Comparison of ENCODE assay signal across 11 cellular contexts in genomic region chr5:78611161-78611605, GRCh38. TPM values are rescaled to one million over a fixed set of nuclear protein-coding genes. Genes with fewer than 3 reads are reported as not detected.
A peak's percentile ranks its signal among the peaks of the same experiment; 100 is the strongest.
DNase-seq lines count a peak whose midpoint lies in the region; ATAC-seq, FAIRE-seq and TF ChIP-seq lines count a peak whose summit lies in the region.
"Had no signal": no experiment of that assay in that cellular context is flagged by ENCODE, and none has a peak within 500 bp of the region (broad histone marks: within the 10 kb centered on the region; RNA-seq: fewer than 3 reads in every experiment).

No MANE protein-coding gene starts in this region.

- peak overlapping the region; percentile 38; the same call in 1 of the 2 replicates for H3K18ac ChIP-seq in H1 (ENCODE audit: extremely low read depth, low read length)

- TF ChIP-seq CTCF in H1 (IDR thresholded peaks at IDR 0.05; ENCODE audit: control extremely low read depth in 1 of 3, insufficient read depth in 1 of 3, low read depth in 1 of 3, low read length in 3 of 3), result no peak
- TF ChIP-seq CTCF in left lung (IDR thresholded peaks at IDR 0.05), result no peak
- no peak for TF ChIP-seq CTCF in thoracic aorta (IDR thresholded peaks at IDR 0.05)
- TF ChIP-seq CTCF in WERI-Rb-1 (IDR thresholded peaks at IDR 0.05; ENCODE audit: low read depth, low read length), result no peak

- H3K4me3 Mint-ChIP-seq in stimulated activated naive B cell treated with anti-CD40 and anti-IgM and Interleukin-4, amounts not matched to agents 10 μg/mL and 1 μg/mL and 100 μg/mL, for 72 hours, result no peak overlapping the region
- H3K4me3 Mint-ChIP-seq: immature natural killer cell; T-helper 2 cell treated with Interferon-gamma antibody and Interleukin-4, amounts not matched to agents 5 μg/mL and 100 μg/mL, for 36 hours had no signal

- 0 out of 3 replicates have a peak, but pooled peaks of 1 of the 2 experiments have one; percentile 21 for TF ChIP-seq POLR2A in H1 (IDR thresholded peaks at IDR 0.05; ENCODE audit: control extremely low read depth in 1 of 2, low read depth in 2 of 2, low read length in 2 of 2)

- H3K9ac ChIP-seq in HUES64 (ENCODE audit: low read depth, low read length) (no peak overlapping the region), H1 (replicated peaks in 1 of 4; ENCODE audit: extremely low read depth in 1 of 4, low read depth in 3 of 4, low read length in 3 of 4) (no peak overlapping the region)

- peaks cover 0 to 4% of the 10 kb centered on the region in 2 experiments for H4K20me1 ChIP-seq in H1 (replicated peaks in 1 of 2; ENCODE audit: control insufficient read depth in 1 of 2, insufficient read depth in 2 of 2, low read length in 2 of 2)

- H3K9me3 Mint-ChIP-seq in stimulated activated naive B cell treated with anti-CD40 and anti-IgM and Interleukin-4, amounts not matched to agents 10 μg/mL and 1 μg/mL and 100 μg/mL, for 72 hours, result no peaks in the 10 kb centered on the region
- H3K9me3 Mint-ChIP-seq: immature natural killer cell; T-helper 2 cell treated with Interferon-gamma antibody and Interleukin-4, amounts not matched to agents 5 μg/mL and 100 μg/mL, for 36 hours had no signal

- H3K36me3 ChIP-seq in HUES64 (ENCODE audit: insufficient read depth, low read length) (peaks cover 4% of the 10 kb centered on the region; the same call in 1 of the 2 replicates), H1 (ENCODE audit: control insufficient read depth in 2 of 4, insufficient read depth in 4 of 4, low read length in 3 of 4) (no peaks in the 10 kb centered on the region; a peak in 4 of 8 replicates), left lung (no peaks in the 10 kb centered on the region), thoracic aorta (peaks cover under 1% of the 10 kb centered on the region), WERI-Rb-1 (no peaks in the 10 kb centered on the region; the same call in none of the 2 replicates)

- peak overlapping the region; percentile 7 to 47; a peak in 3 of 4 replicates for H3K4me2 ChIP-seq in H1 (ENCODE audit: insufficient read depth in 1 of 2, low read depth in 2 of 2, low read length in 2 of 2)

- H4K5ac ChIP-seq in H1 (ENCODE audit: insufficient read length, low read depth, low read length), result no peak overlapping the region

- CTCF ChIA-PET in H1 (lab: Charles Lee; ENCODE audit: partially characterized antibody), result interaction anchor here (0.6 to 1.4 kb wide), 8 partner anchors 11 to 1472 kb away, joined by 3 to 6 read pairs (median 4); no protein-coding TSS in a partner anchor

- H3K4ac ChIP-seq in H1 (replicated peaks; ENCODE audit: insufficient read length, low read depth, low read length), result no peak overlapping the region

- H2BK5ac ChIP-seq in H1 (ENCODE audit: low read depth, low read length), result peak overlapping the region; percentile 75

- no peak overlapping the region for H3K4me3 ChIP-seq in HUES64 (ENCODE audit: low read length)
- H3K4me3 ChIP-seq in H1 (ENCODE audit: extremely low read depth in 1 of 4, insufficient read depth in 2 of 4, low read depth in 3 of 4, low read length in 4 of 4), result no peak overlapping the region
- H3K4me3 ChIP-seq in left lung, result no peak overlapping the region
- no peak overlapping the region for H3K4me3 ChIP-seq in thoracic aorta
- no peak overlapping the region for H3K4me3 ChIP-seq in WERI-Rb-1 (ENCODE audit: low read depth, low read length)

- H2BK15ac ChIP-seq in H1 (ENCODE audit: low read length), result no peak overlapping the region

- TF ChIP-seq EP300 in H1 (IDR thresholded peaks at IDR 0.05; ENCODE audit: borderline replicate concordance in 1 of 2, low read depth in 2 of 2, low read length in 2 of 2), result peak in 1 of 2 experiments; percentile 77; a peak in 1 of 3 replicates

- peaks cover 0 to 4% of the 10 kb centered on the region in 2 donors for H3K4me1 Mint-ChIP-seq in stimulated activated naive B cell treated with anti-CD40 and anti-IgM and Interleukin-4, amounts not matched to agents 10 μg/mL and 1 μg/mL and 100 μg/mL, for 72 hours
- H3K4me1 Mint-ChIP-seq: immature natural killer cell had no signal

- H2BK120ac ChIP-seq in H1 (replicated peaks; ENCODE audit: low read depth, low read length), result no peak overlapping the region

- no peak overlapping the region for H2AFZ ChIP-seq in H1 (ENCODE audit: low read length)

- no peak overlapping the region; the same call in 1 of the 2 replicates for H2AK5ac ChIP-seq in H1 (ENCODE audit: low read depth, low read length)

- no peak overlapping the region for H4K8ac ChIP-seq in H1 (ENCODE audit: extremely low read depth, insufficient read depth, low read length)

- H3K27ac Mint-ChIP-seq in stimulated activated naive B cell treated with anti-CD40 and anti-IgM and Interleukin-4, amounts not matched to agents 10 μg/mL and 1 μg/mL and 100 μg/mL, for 72 hours, result no peak overlapping the region
- H3K27ac Mint-ChIP-seq: immature natural killer cell; T-helper 2 cell treated with Interferon-gamma antibody and Interleukin-4, amounts not matched to agents 5 μg/mL and 100 μg/mL, for 36 hours had no signal

- no peak overlapping the region for H4K91ac ChIP-seq in H1 (replicated peaks; ENCODE audit: insufficient read length, low read length)

- peak; percentile 93 for FAIRE-seq in H1 (lab: Jason Lieb, UNC)

- H3K4me1 ChIP-seq in HUES64 (ENCODE audit: insufficient read depth, low read length) (peaks cover 13% of the 10 kb centered on the region), H1 (replicated peaks in 1 of 4; ENCODE audit: control insufficient read depth in 3 of 4, insufficient read depth in 4 of 4, low read length in 3 of 4) (peaks cover 8 to 24% (median 9%) of the 10 kb centered on the region in 4 experiments), left lung (no peaks in the 10 kb centered on the region), thoracic aorta (ENCODE audit: control insufficient read depth in 1 of 2, low read depth in 2 of 2) (peaks cover 9 to 48% of the 10 kb centered on the region in 2 donors)

- H3K23me2 ChIP-seq in H1 (ENCODE audit: low read depth, low read length), result no peaks in the 10 kb centered on the region

- H3K9me3 ChIP-seq in HUES64 (ENCODE audit: insufficient read depth, low read depth, low read length), result no peaks in the 10 kb centered on the region
- H3K9me3 ChIP-seq in H1 (ENCODE audit: insufficient read depth in 2 of 2, low read depth in 1 of 2, low read length in 1 of 2), result no peaks in the 10 kb centered on the region
- H3K9me3 ChIP-seq in left lung, result no peaks in the 10 kb centered on the region
- no peaks in the 10 kb centered on the region for H3K9me3 ChIP-seq in thoracic aorta
- no peaks in the 10 kb centered on the region for H3K9me3 ChIP-seq in WERI-Rb-1 (ENCODE audit: severe bottlenecking)

- no peak overlapping the region for H3K14ac ChIP-seq in H1 (ENCODE audit: insufficient read length)

- DNase-seq in H1 (ENCODE audit: low read depth in 1 of 2, low spot score in 2 of 2) (peak; percentile 10 to 70), left lung (no peak), thoracic aorta (ENCODE audit: low spot score) (no peak), NCI-H2081 treated with DMSO at 0.1 percent for 48 hours (lab: John Stamatoyannopoulos, UW) (no peak), WERI-Rb-1 (no peak), T1000 (lab: John Stamatoyannopoulos, UW) (no peak)
- no peak for DNase-seq in stimulated activated naive B cell treated with anti-CD40 and anti-IgM and Interleukin-4, amounts not matched to agents 10 μg/mL and 1 μg/mL and 100 μg/mL, for 72 hours
- DNase-seq: immature natural killer cell, NCI-H1436 treated with DMSO at 0.1 percent for 48 hours had no signal

- POLR2A ChIA-PET in H1 (lab: Charles Lee; ENCODE audit: partially characterized antibody), result no interaction called here

- no peak overlapping the region for H2BK12ac ChIP-seq in H1 (ENCODE audit: low read depth, low read length)

- H3K27ac ChIP-seq in HUES64 (ENCODE audit: low read depth, low read length), result peak overlapping the region; percentile 51
- H3K27ac ChIP-seq in H1 (ENCODE audit: low read depth, low read length), result peak overlapping the region; percentile 53; the same call in 1 of the 2 replicates
- no peak overlapping the region for H3K27ac ChIP-seq in left lung
- H3K27ac ChIP-seq in thoracic aorta, result peak overlapping the region; percentile 37 to 51
- no peak overlapping the region for H3K27ac ChIP-seq in WERI-Rb-1

- no peak overlapping the region; the same call in 1 of the 2 replicates for H2BK20ac ChIP-seq in H1 (ENCODE audit: low read length)

- peaks cover 14 to 17% of the 10 kb centered on the region in 2 donors for H3K36me3 Mint-ChIP-seq in stimulated activated naive B cell treated with anti-CD40 and anti-IgM and Interleukin-4, amounts not matched to agents 10 μg/mL and 1 μg/mL and 100 μg/mL, for 72 hours
- H3K36me3 Mint-ChIP-seq: immature natural killer cell had no signal

- peaks cover 7% of the 10 kb centered on the region for H3K79me1 ChIP-seq in H1 (ENCODE audit: low read depth, low read length)

- peak; percentile 33 for ATAC-seq in left lung
- no peak for ATAC-seq in thoracic aorta (ENCODE audit: insufficient number of reproducible peaks, low FRiP score, low read depth)
- ATAC-seq in stimulated activated naive B cell treated with anti-CD40 and anti-IgM and Interleukin-4, amounts not matched to agents 10 μg/mL and 1 μg/mL and 100 μg/mL, for 72 hours (replicated peaks), result no peak

- H3K79me2 ChIP-seq in H1 (ENCODE audit: control insufficient read depth in 1 of 2, insufficient read depth in 2 of 2, low read length in 2 of 2), result peaks cover 3 to 59% of the 10 kb centered on the region in 2 experiments; a peak in 3 of 4 replicates

- intact Hi-C loops in left lung (cut with DNase I), result no loop called here

- H3K23ac ChIP-seq in H1 (ENCODE audit: insufficient read length), result no peak overlapping the region

- H3K27me3 ChIP-seq in HUES64 (ENCODE audit: insufficient read depth, low read length), result no peaks in the 10 kb centered on the region
- no peaks in the 10 kb centered on the region for H3K27me3 ChIP-seq in H1 (replicated peaks in 1 of 4; ENCODE audit: control insufficient read depth in 3 of 4, extremely low read depth in 1 of 4, insufficient read depth in 3 of 4, low read length in 3 of 4)
- H3K27me3 ChIP-seq in left lung, result no peaks in the 10 kb centered on the region
- H3K27me3 ChIP-seq in thoracic aorta (replicated peaks; ENCODE audit: insufficient read depth), result no peaks in the 10 kb centered on the region
- no peaks in the 10 kb centered on the region for H3K27me3 ChIP-seq in WERI-Rb-1 (ENCODE audit: insufficient read depth, low read depth, severe bottlenecking)

- 28% methylated on average over 4 of the region's 4 CpGs for WGBS in HUES64
- WGBS in H1 (ENCODE audit: extremely low coverage in 1 of 2, insufficient coverage in 1 of 2, insufficient read length in 1 of 2, insufficient replicate concordance in 2 of 2, low coverage in 1 of 2, low lambda C conversion rate in 2 of 2, missing lambda C conversion rate in 1 of 2), 2 experiments, result 42% methylated on average over 4 of the region's 4 CpGs; no CpG with 5 or more reads in 1 of the 2 experiments

- peak in 1 of 2 experiments; percentile 2; a peak in 1 of 4 replicates for TF ChIP-seq RAD21 in H1 (IDR thresholded peaks at IDR 0.05 in 1 of 2, conservative IDR thresholded peaks at IDR 0.05 in 1 of 2; ENCODE audit: low read depth in 2 of 2, low read length in 2 of 2)

- no peaks in the 10 kb centered on the region for H3K27me3 Mint-ChIP-seq in stimulated activated naive B cell treated with anti-CD40 and anti-IgM and Interleukin-4, amounts not matched to agents 10 μg/mL and 1 μg/mL and 100 μg/mL, for 72 hours

- no peak overlapping the region for H3K56ac ChIP-seq in H1 (replicated peaks; ENCODE audit: insufficient read length, low read depth, low read length)

RNA-seq across cellular contexts. Expression of gene LHFPL2, which starts 37.4 kb away (rescaled TPM):
- 22.9 TPM for polyA plus RNA-seq in HUES64 (2013, experiment 1 of 2)
- polyA plus RNA-seq in HUES64 (2013, experiment 2 of 2), result 22.4 TPM
- total RNA-seq in H1 (2021; fragmentation: NEBNext Ultra II Directional; extraction: Animal tissue kit (Norgen Biotek cat#: 25700)), result 38.0 and 43.0 TPM in 2 replicates
- 9.6 and 14.8 TPM in 2 replicates for polyA plus RNA-seq in H1 (2011; rRNA removed)
- polyA plus RNA-seq in H1 (2011; cell fraction: cytosol; rRNA removed), result 11.6 TPM
- polyA plus RNA-seq in H1 (2011; cell fraction: nucleus; rRNA removed), result 19.5 TPM
- polyA plus RNA-seq in H1 (2012, experiment 1 of 2), result 21.0 to 27.0 TPM (median 25.3 TPM) in 4 replicates
- 3.3 TPM for polyA plus RNA-seq in H1 (2012, experiment 2 of 2)
- 31.3 TPM for polyA plus RNA-seq in H1 (2013, experiment 1 of 2)
- polyA plus RNA-seq in H1 (2013, experiment 2 of 2), result 33.8 TPM
- polyA minus RNA-seq in H1 (2011; rRNA and poly(A)+ RNA removed), result 27.0 and 33.7 TPM in 2 replicates
- 30.0 TPM for polyA minus RNA-seq in H1 (2011; cell fraction: cytosol; rRNA and poly(A)+ RNA removed)
- 66.1 TPM for polyA minus RNA-seq in H1 (2011; cell fraction: nucleus; rRNA and poly(A)+ RNA removed)
- total RNA-seq in left lung (10 to 100 TPM; 49.3 to 89.9 TPM), thoracic aorta (10 to 100 TPM; 30.1 to 72.6 TPM)

Comparison
In these comparisons a context has a peak if more than half of its experiments do, and no peak if none do; other contexts are left out.
1. H3K27ac ChIP-seq: peak in HUES64 (single experiment), H1 (single experiment) and thoracic aorta (2 of 2); none in left lung (0 of 2) and WERI-Rb-1 (single experiment).
2. DNase-seq: peak in H1 (2 of 2); none in left lung (0 of 2), thoracic aorta (single experiment), NCI-H2081 treated with DMSO at 0.1 percent for 48 hours (single experiment), WERI-Rb-1 (single experiment), stimulated activated naive B cell treated with anti-CD40 and anti-IgM and Interleukin-4, amounts not matched to agents 10 μg/mL and 1 μg/mL and 100 μg/mL, for 72 hours (single experiment) and T1000 (single experiment).